In the genomic region with DNA sequence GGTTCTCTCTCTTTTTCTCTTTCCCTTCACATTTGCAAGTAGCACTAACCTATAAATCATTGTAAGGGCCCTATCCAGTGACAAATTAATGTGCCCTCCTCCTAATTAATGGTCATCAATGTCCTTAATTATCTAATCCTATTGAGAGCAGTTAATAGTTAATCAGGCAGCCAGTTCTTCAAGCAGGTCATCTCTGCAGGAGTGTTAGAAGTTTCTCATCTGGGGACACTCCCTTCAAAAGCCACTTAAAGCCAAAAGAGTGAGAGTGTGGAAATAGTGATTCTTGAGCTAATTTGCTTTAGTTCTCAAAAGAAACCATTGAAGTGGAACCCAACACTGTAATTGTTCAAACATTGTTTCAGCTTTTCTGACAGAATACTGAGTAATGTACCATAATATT, we compare ENCODE assay signal across 27 cellular contexts.
DNase-seq lines count a peak whose midpoint lies in the region; ATAC-seq lines count a peak whose summit lies in the region.
"Had no signal": no experiment of that assay in that cellular context is flagged by ENCODE, and none has a peak within 500 bp of the region (broad histone marks: within the 10 kb centered on the region; RNA-seq: fewer than 3 reads in every experiment).

No MANE protein-coding gene starts in this region.

- no peaks in the 10 kb centered on the region for H3K27me3 Mint-ChIP-seq in stimulated activated memory B cell treated with anti-CD40 and anti-IgM and Interleukin-4, amounts not matched to agents 10 μg/mL and 1 μg/mL and 100 μg/mL, for 72 hours
- H3K27me3 Mint-ChIP-seq: activated T-cell treated with anti-CD3 and anti-CD28 coated beads, Interleukin-2, amount 50 U/mL, for 24 hours; stimulated activated naive B cell treated with anti-CD40 and anti-IgM and Interleukin-4, amounts not matched to agents 10 μg/mL and 1 μg/mL and 100 μg/mL, for 72 hours had no signal

- H4K91ac ChIP-seq in mesenchymal stem cell (ENCODE audit: low read length), result no peak overlapping the region

- no peak overlapping the region for H3K4me3 ChIP-seq in mesenchymal stem cell (ENCODE audit: insufficient read depth in 1 of 2, low read depth in 1 of 2, low read length in 2 of 2)
- H3K4me3 ChIP-seq: GM23248, thoracic aorta had no signal

- H3K4ac ChIP-seq in mesenchymal stem cell (ENCODE audit: low read depth in 1 of 2, low read length in 2 of 2), result no peak overlapping the region

- no peak overlapping the region for H3K9ac ChIP-seq in mesenchymal stem cell (ENCODE audit: low read length)
- H3K9ac ChIP-seq: GM23248 had no signal

- H2BK120ac ChIP-seq in mesenchymal stem cell (ENCODE audit: low read depth, low read length), result no peak overlapping the region

- H4K8ac ChIP-seq in mesenchymal stem cell (ENCODE audit: low read length), result no peak overlapping the region

- ATAC-seq in GM18868 (IDR thresholded peaks at IDR 0.05; ENCODE audit: unreplicated experiment), result peak; percentile 59
- peak; percentile 31 for ATAC-seq in GM21576 (IDR thresholded peaks at IDR 0.05; ENCODE audit: unreplicated experiment)
- peak; percentile 69 for ATAC-seq in HG03196 (IDR thresholded peaks at IDR 0.05; ENCODE audit: unreplicated experiment)
- ATAC-seq in stimulated activated memory B cell treated with anti-CD40 and anti-IgM and Interleukin-4, amounts not matched to agents 10 μg/mL and 1 μg/mL and 100 μg/mL, for 72 hours, result no peak
- ATAC-seq: PC-3; stimulated activated naive B cell treated with anti-CD40 and anti-IgM and Interleukin-4, amounts not matched to agents 10 μg/mL and 1 μg/mL and 100 μg/mL, for 72 hours had no signal

- H3K14ac ChIP-seq in mesenchymal stem cell (ENCODE audit: low read length in 2 of 2), result no peak overlapping the region

- no peak overlapping the region for H2AFZ ChIP-seq in mesenchymal stem cell (ENCODE audit: low read depth, low read length)
- H2AFZ ChIP-seq: GM23248 had no signal

- no peaks in the 10 kb centered on the region for H3K79me1 ChIP-seq in mesenchymal stem cell (replicated peaks; ENCODE audit: low read length, poor library complexity, severe bottlenecking)

- no peak overlapping the region for H3K4me3 Mint-ChIP-seq in stimulated activated memory B cell treated with anti-CD40 and anti-IgM and Interleukin-4, amounts not matched to agents 10 μg/mL and 1 μg/mL and 100 μg/mL, for 72 hours
- H3K4me3 Mint-ChIP-seq: activated T-cell treated with anti-CD3 and anti-CD28 coated beads, Interleukin-2, amount 50 U/mL, for 24 hours; CD14-positive monocyte; stimulated activated naive B cell treated with anti-CD40 and anti-IgM and Interleukin-4, amounts not matched to agents 10 μg/mL and 1 μg/mL and 100 μg/mL, for 72 hours had no signal

- H3K4me1 Mint-ChIP-seq in stimulated activated memory B cell treated with anti-CD40 and anti-IgM and Interleukin-4, amounts not matched to agents 10 μg/mL and 1 μg/mL and 100 μg/mL, for 72 hours, result no peaks in the 10 kb centered on the region
- H3K4me1 Mint-ChIP-seq: CD14-positive monocyte had no signal

- H3K4me1 ChIP-seq in mesenchymal stem cell (ENCODE audit: control insufficient read depth, insufficient read depth, low read depth, low read length), result peaks cover 1% of the 10 kb centered on the region

- H3K27ac ChIP-seq in mesenchymal stem cell (ENCODE audit: low read length, poor library complexity, severe bottlenecking), result peak overlapping the region; percentile 58
- H3K27ac ChIP-seq: GM23248, neutrophil, thoracic aorta had no signal

- no peaks in the 10 kb centered on the region for H3K9me3 Mint-ChIP-seq in stimulated activated memory B cell treated with anti-CD40 and anti-IgM and Interleukin-4, amounts not matched to agents 10 μg/mL and 1 μg/mL and 100 μg/mL, for 72 hours
- H3K9me3 Mint-ChIP-seq: activated T-cell treated with anti-CD3 and anti-CD28 coated beads, Interleukin-2, amount 50 U/mL, for 24 hours; CD14-positive monocyte; stimulated activated naive B cell treated with anti-CD40 and anti-IgM and Interleukin-4, amounts not matched to agents 10 μg/mL and 1 μg/mL and 100 μg/mL, for 72 hours had no signal

- no peaks in the 10 kb centered on the region for H3K27me3 ChIP-seq in mesenchymal stem cell (ENCODE audit: control insufficient read depth in 1 of 2, insufficient read depth in 1 of 2, low read length in 2 of 2)
- H3K27me3 ChIP-seq: neutrophil had no signal

- no peaks in the 10 kb centered on the region for H3K36me3 ChIP-seq in mesenchymal stem cell (ENCODE audit: control insufficient read depth in 1 of 2, insufficient read depth in 2 of 2, low read depth in 1 of 2, low read length in 2 of 2)
- H3K36me3 ChIP-seq: thoracic aorta had no signal

- H3K9me3 ChIP-seq in mesenchymal stem cell (ENCODE audit: control insufficient read depth, low read length), result no peaks in the 10 kb centered on the region
- H3K9me3 ChIP-seq: neutrophil, thoracic aorta had no signal

- H2AK5ac ChIP-seq in mesenchymal stem cell (ENCODE audit: low read length, severe bottlenecking), result peak overlapping the region; percentile 81

- H2BK5ac ChIP-seq in mesenchymal stem cell (ENCODE audit: low read depth, low read length, poor library complexity, severe bottlenecking), result no peak overlapping the region

- H3K4me2 ChIP-seq in mesenchymal stem cell (ENCODE audit: low read length, poor library complexity, severe bottlenecking), result no peak overlapping the region

- no peak overlapping the region for H3K18ac ChIP-seq in mesenchymal stem cell (ENCODE audit: low read depth in 1 of 2, low read length in 2 of 2)

- no peak overlapping the region for H3K27ac Mint-ChIP-seq in stimulated activated memory B cell treated with anti-CD40 and anti-IgM and Interleukin-4, amounts not matched to agents 10 μg/mL and 1 μg/mL and 100 μg/mL, for 72 hours
- H3K27ac Mint-ChIP-seq: activated T-cell treated with anti-CD3 and anti-CD28 coated beads, Interleukin-2, amount 50 U/mL, for 24 hours; CD14-positive monocyte; stimulated activated naive B cell treated with anti-CD40 and anti-IgM and Interleukin-4, amounts not matched to agents 10 μg/mL and 1 μg/mL and 100 μg/mL, for 72 hours had no signal

- no peak overlapping the region for H2BK12ac ChIP-seq in mesenchymal stem cell (ENCODE audit: low read length in 2 of 2)

- peaks cover 12% of the 10 kb centered on the region for H3K36me3 Mint-ChIP-seq in stimulated activated memory B cell treated with anti-CD40 and anti-IgM and Interleukin-4, amounts not matched to agents 10 μg/mL and 1 μg/mL and 100 μg/mL, for 72 hours

- DNase-seq in mesenchymal stem cell, result no peak
- DNase-seq in NCI-H510A treated with DMSO at 0.1 percent for 48 hours (lab: John Stamatoyannopoulos, UW), result no peak
- no peak for DNase-seq in NCI-H1417 treated with DMSO at 0.1 percent for 48 hours (lab: John Stamatoyannopoulos, UW)
- DNase-seq in LoVo (ENCODE audit: low spot score), result no peak
- DNase-seq: activated CD4-positive, alpha-beta T cell treated with anti-CD3 and anti-CD28 coated beads for 1 hour; activated CD8-positive, alpha-beta memory T cell treated with anti-CD3 and anti-CD28 coated beads for 24 hours; activated naive CD4-positive, alpha-beta T cell; activated T-cell treated with anti-CD3 and anti-CD28 coated beads, Interleukin-2, amount 50 U/mL, for 24 hours; amygdala; EL; glutamatergic neuron; GM23248; NCI-H187; NCI-H2227 treated with DMSO at 0.1 percent for 48 hours; PC-3; SIG-M5; small intestine; stimulated activated CD4-positive, alpha-beta T cell treated with anti-CD3 and anti-CD28 coated beads, Interleukin-2, amount 100 ng/mL, for 24 hours; stimulated activated naive B cell treated with anti-CD40 and anti-IgM and Interleukin-4, amounts not matched to agents 10 μg/mL and 1 μg/mL and 100 μg/mL, for 72 hours; T-helper 1 cell had no signal

- no peak overlapping the region for H3K23ac ChIP-seq in mesenchymal stem cell (ENCODE audit: low read length in 2 of 2)

- no peak overlapping the region for H2BK15ac ChIP-seq in mesenchymal stem cell (ENCODE audit: low read depth, poor library complexity, severe bottlenecking)
